7 cellular contexts compared by ENCODE assay signal in genomic region chr2:96539215-96539920, GRCh38. TPM values are rescaled to one million over a fixed set of nuclear protein-coding genes. Genes with fewer than 3 reads are reported as not detected.
DNase-seq lines count a peak whose midpoint lies in the region; ATAC-seq, FAIRE-seq and TF ChIP-seq lines count a peak whose summit lies in the region.

No MANE protein-coding gene starts in this region.

- H3K27ac ChIP-seq in KOPT-K1 (ENCODE audit: low read depth, low read length, poor library complexity, severe bottlenecking) (peak overlapping the region; percentile 87), endothelial cell of umbilical vein (ENCODE audit: insufficient read depth, low read depth, low read length) (peak overlapping the region; percentile 67), skin epidermis (peak overlapping the region in 16 of 21 experiments; percentile 28 to 99 (median 96))

- no TSS peak for BruUV-seq in endothelial cell of umbilical vein (replicated peaks; lab: Mats Ljungman, UMichigan)

- H3K36me3 ChIP-seq in KOPT-K1 (ENCODE audit: insufficient read depth, low read length), result peaks cover 28% of the 10 kb centered on the region; the same call in 1 of the 2 replicates
- H3K36me3 ChIP-seq in endothelial cell of umbilical vein (ENCODE audit: control insufficient read depth in 2 of 2, extremely low read depth in 1 of 2, insufficient read depth in 2 of 2, low read length in 2 of 2), result peaks cover 0 to 7% of the 10 kb centered on the region in 2 experiments

- H3K27me3 ChIP-seq in endothelial cell of umbilical vein (ENCODE audit: control insufficient read depth in 2 of 2, insufficient read depth in 2 of 2, low read length in 2 of 2), result no peaks in the 10 kb centered on the region

- peaks cover 2% of the 10 kb centered on the region for H4K20me1 ChIP-seq in endothelial cell of umbilical vein (replicated peaks; ENCODE audit: control insufficient read depth, extremely low read depth, insufficient read depth, low read length)

- intact Hi-C loops in endothelial cell of umbilical vein (cut with micrococcal nuclease), result loop anchor here (5.0 kb wide), 1 partner anchor 223 kb away; the partner anchor contains the start of gene CNNM4
- intact Hi-C loops in left colon (cut with DNase I, micrococcal nuclease), result no loop called here

- H3K4me2 ChIP-seq in endothelial cell of umbilical vein (ENCODE audit: insufficient read depth, low read length), result peak overlapping the region; percentile 90

- H3K9me1 ChIP-seq in endothelial cell of umbilical vein (replicated peaks; ENCODE audit: control insufficient read depth, extremely low read depth, insufficient read depth, low read length), result no peaks in the 10 kb centered on the region

- CTCF ChIA-PET in endothelial cell of umbilical vein (lab: Charles Lee) (interaction anchor here (1.4 to 8.7 kb wide), 4 partner anchors 11 to 132 kb away, joined by 5 to 130 read pairs (median 19); no protein-coding TSS in a partner anchor), HEK293T (lab: Yijun Ruan, JAX) (interaction anchor here (1.0 to 2.8 kb wide), 2 partner anchors 15 to 55 kb away, joined by 3 to 13 read pairs; no protein-coding TSS in a partner anchor)

- POLR2A ChIA-PET in endothelial cell of umbilical vein (lab: Charles Lee), result interaction anchor here (2.5 kb wide), 1 partner anchor 15 kb away, joined by 8 read pairs; no protein-coding TSS in a partner anchor
- POLR2A ChIA-PET in HEK293T (lab: Yijun Ruan, JAX), result interaction anchor here (1.7 kb wide), 1 partner anchor 8 kb away, joined by 7 read pairs; no protein-coding TSS in a partner anchor

- H3K9me3 ChIP-seq in KOPT-K1 (ENCODE audit: insufficient read depth, low read length, poor library complexity, severe bottlenecking) (no peaks in the 10 kb centered on the region), endothelial cell of umbilical vein (replicated peaks; ENCODE audit: control insufficient read depth, insufficient read depth, low read length) (no peaks in the 10 kb centered on the region)

- H3K9ac ChIP-seq in endothelial cell of umbilical vein (replicated peaks; ENCODE audit: extremely low read depth, insufficient read depth, low read length), result peak overlapping the region; percentile 97

- FAIRE-seq in endothelial cell of umbilical vein (lab: Jason Lieb, UNC), result no peak

- H3K79me2 ChIP-seq in endothelial cell of umbilical vein (ENCODE audit: control insufficient read depth, insufficient read depth, low read length), result peaks cover 37% of the 10 kb centered on the region

- H2AFZ ChIP-seq in endothelial cell of umbilical vein (ENCODE audit: low read depth, low read length), result no peak overlapping the region

- dilution Hi-C loops in endothelial cell of umbilical vein (cut with MboI; ENCODE audit: extremely low pct_ligation_motif_present, low sequenced_read_pairs), result no loop called here

- DNase-seq in GM12865 (ENCODE audit: low read depth) (no peak), endothelial cell of umbilical vein (ENCODE audit: low read depth, low spot score) (no peak), GDM1 (lab: John Stamatoyannopoulos, UW) (no peak), left colon (no peak), HEK293T (ENCODE audit: extremely low spot score) (no peak)

- H3K4me1 ChIP-seq in endothelial cell of umbilical vein (ENCODE audit: control insufficient read depth, extremely low read depth, insufficient read depth, low read length), result peaks cover 22% of the 10 kb centered on the region

- no peak for TF ChIP-seq CTCF in GM12865 (IDR thresholded peaks at IDR 0.05; ENCODE audit: insufficient read depth, low read depth, low read length, missing control alignments)
- TF ChIP-seq CTCF in endothelial cell of umbilical vein (IDR thresholded peaks at IDR 0.05; ENCODE audit: extremely low read depth in 1 of 2, insufficient read depth in 1 of 2, low read depth in 1 of 2, low read length in 2 of 2), result no peak

- ATAC-seq in left colon, result no peak

- TF ChIP-seq POLR2A in endothelial cell of umbilical vein (IDR thresholded peaks at IDR 0.05; ENCODE audit: low read depth, low read length), result no peak

- H3K4me3 ChIP-seq in GM12865 (ENCODE audit: low read depth, low read length) (peak overlapping the region; percentile 88), endothelial cell of umbilical vein (replicated peaks in 1 of 3; ENCODE audit: insufficient read depth in 1 of 3, low read depth in 1 of 3, low read length in 3 of 3) (no peak overlapping the region), skin epidermis (peak overlapping the region in 6 of 7 experiments; percentile 56 to 92 (median 76))

TF ChIP-seq in endothelial cell of umbilical vein, 7 proteins besides CTCF, POLR2A, EP300 and RAD21:
- TF ChIP-seq MAX (IDR thresholded peaks at IDR 0.05; ENCODE audit: insufficient read depth, insufficient read length) (no peak), GATA2 (IDR thresholded peaks at IDR 0.05; ENCODE audit: insufficient read depth, insufficient read length, low read depth, low read length) (no peak), JUN (IDR thresholded peaks at IDR 0.05; ENCODE audit: borderline replicate concordance, insufficient read depth, insufficient read length, low read depth) (no peak), FOS (IDR thresholded peaks at IDR 0.05; ENCODE audit: borderline replicate concordance, insufficient read depth, low read length) (no peak)

TF ChIP-seq in HEK293T, 16 proteins besides CTCF, POLR2A, EP300 and RAD21:
- TF ChIP-seq SP1 (IDR thresholded peaks at IDR 0.05), result no peak
- no peak for TF ChIP-seq TARDBP (IDR thresholded peaks at IDR 0.05)

RNA-seq across cellular contexts. Expression of gene ARID5A, which starts 2.8 kb away (rescaled TPM):
- total RNA-seq in endothelial cell of umbilical vein, result 24.7 and 29.0 TPM in 2 replicates
- 18.0 and 24.0 TPM in 2 replicates for polyA plus RNA-seq in endothelial cell of umbilical vein
- polyA plus RNA-seq in endothelial cell of umbilical vein (2011; cell fraction: cytosol; rRNA removed), result 11.9 and 19.8 TPM in 2 replicates
- 31.6 and 44.1 TPM in 2 replicates for polyA plus RNA-seq in endothelial cell of umbilical vein (2011; cell fraction: nucleus; rRNA removed)
- 14.6 and 18.7 TPM in 2 replicates for polyA plus RNA-seq in endothelial cell of umbilical vein (2012)
- 9.5 and 11.3 TPM in 2 replicates for polyA minus RNA-seq in endothelial cell of umbilical vein
- 1.6 TPM for polyA minus RNA-seq in endothelial cell of umbilical vein (2011; cell fraction: cytosol; rRNA and poly(A)+ RNA removed)
- polyA minus RNA-seq in endothelial cell of umbilical vein (2011; cell fraction: nucleus; rRNA and poly(A)+ RNA removed), result 11.0 and 22.2 TPM in 2 replicates
- 10 to 100 TPM in 1 of 2 donors, 1 to 10 TPM in 1; 5.6 to 13.7 TPM for total RNA-seq in left colon

RNA-seq across cellular contexts. Expression of gene NEURL3, which starts 34.2 kb away (rescaled TPM):
- total RNA-seq in endothelial cell of umbilical vein (not detected in 2 replicates), left colon (1 to 10 TPM in 1 of 2 donors, under 1 TPM in 1; 0.58 to 3.3 TPM)
- polyA plus RNA-seq in endothelial cell of umbilical vein, result 0.08 TPM in 1 of 2 replicates, not detected in the other
- 0.04 and 0.06 TPM in 2 replicates for polyA plus RNA-seq in endothelial cell of umbilical vein (2011; cell fraction: cytosol; rRNA removed)
- not detected in 2 replicates for polyA plus RNA-seq in endothelial cell of umbilical vein (2011; cell fraction: nucleus; rRNA removed)
- polyA plus RNA-seq in endothelial cell of umbilical vein (2012), result not detected in 2 replicates
- polyA minus RNA-seq in endothelial cell of umbilical vein, result not detected in 2 replicates
- polyA minus RNA-seq in endothelial cell of umbilical vein (2011; cell fraction: cytosol; rRNA and poly(A)+ RNA removed), result not detected
- polyA minus RNA-seq in endothelial cell of umbilical vein (2011; cell fraction: nucleus; rRNA and poly(A)+ RNA removed), result not detected in 2 replicates

Comparison
In these comparisons a context has a peak if more than half of its experiments do, and no peak if none do; other contexts are left out.
1. H3K4me3 ChIP-seq: peak in GM12865 (single experiment) and skin epidermis (6 of 7); none in endothelial cell of umbilical vein (0 of 3).
2. Peak in every context shown above with its lines, with median percentiles within 50 percentile points of each other: H3K27ac ChIP-seq.